1 cellular context compared by ENCODE assay signal in the genomic region with DNA sequence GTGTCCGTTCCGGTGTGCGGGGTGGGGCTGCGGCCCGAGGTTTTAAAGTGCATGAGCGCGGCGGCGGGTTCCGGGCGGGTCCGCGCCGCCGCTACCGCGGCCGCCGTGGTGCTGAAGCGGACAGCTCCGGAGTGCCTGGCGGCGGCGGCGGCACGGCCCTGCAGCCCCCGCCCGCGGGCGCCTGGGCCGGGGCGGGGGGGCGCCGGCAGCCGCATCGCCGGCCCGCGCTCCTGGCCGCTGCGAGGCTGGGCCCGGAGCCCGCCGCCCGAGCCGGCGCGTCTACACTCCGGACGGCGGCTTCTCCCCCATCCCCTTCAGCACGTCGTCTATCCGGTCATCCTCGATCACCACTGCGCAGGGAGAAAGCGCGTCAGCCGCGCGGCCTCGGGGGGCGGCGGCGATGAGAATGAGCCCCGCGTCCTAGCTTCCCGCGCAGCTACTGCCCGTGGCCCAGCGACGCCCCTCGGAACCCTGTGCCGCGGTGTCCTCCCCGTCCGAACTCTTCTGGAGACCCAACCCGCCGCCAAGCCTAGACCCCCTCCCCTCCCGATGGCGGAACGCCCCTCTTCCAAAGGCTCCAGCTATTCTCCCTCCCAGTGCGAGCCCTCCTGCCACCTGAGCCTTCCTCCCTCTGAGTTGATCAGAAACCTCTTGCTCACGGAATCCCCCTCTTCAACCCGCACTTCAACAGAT.
A peak's percentile ranks its signal among the peaks of the same experiment; 100 is the strongest.
TF ChIP-seq lines count a peak whose summit lies in the region.

No MANE protein-coding gene starts in this region.

TF ChIP-seq in HEK293, 187 proteins besides CTCF, POLR2A, EP300 and RAD21 (continued from another document):
- TF ChIP-seq, protein P1, sequence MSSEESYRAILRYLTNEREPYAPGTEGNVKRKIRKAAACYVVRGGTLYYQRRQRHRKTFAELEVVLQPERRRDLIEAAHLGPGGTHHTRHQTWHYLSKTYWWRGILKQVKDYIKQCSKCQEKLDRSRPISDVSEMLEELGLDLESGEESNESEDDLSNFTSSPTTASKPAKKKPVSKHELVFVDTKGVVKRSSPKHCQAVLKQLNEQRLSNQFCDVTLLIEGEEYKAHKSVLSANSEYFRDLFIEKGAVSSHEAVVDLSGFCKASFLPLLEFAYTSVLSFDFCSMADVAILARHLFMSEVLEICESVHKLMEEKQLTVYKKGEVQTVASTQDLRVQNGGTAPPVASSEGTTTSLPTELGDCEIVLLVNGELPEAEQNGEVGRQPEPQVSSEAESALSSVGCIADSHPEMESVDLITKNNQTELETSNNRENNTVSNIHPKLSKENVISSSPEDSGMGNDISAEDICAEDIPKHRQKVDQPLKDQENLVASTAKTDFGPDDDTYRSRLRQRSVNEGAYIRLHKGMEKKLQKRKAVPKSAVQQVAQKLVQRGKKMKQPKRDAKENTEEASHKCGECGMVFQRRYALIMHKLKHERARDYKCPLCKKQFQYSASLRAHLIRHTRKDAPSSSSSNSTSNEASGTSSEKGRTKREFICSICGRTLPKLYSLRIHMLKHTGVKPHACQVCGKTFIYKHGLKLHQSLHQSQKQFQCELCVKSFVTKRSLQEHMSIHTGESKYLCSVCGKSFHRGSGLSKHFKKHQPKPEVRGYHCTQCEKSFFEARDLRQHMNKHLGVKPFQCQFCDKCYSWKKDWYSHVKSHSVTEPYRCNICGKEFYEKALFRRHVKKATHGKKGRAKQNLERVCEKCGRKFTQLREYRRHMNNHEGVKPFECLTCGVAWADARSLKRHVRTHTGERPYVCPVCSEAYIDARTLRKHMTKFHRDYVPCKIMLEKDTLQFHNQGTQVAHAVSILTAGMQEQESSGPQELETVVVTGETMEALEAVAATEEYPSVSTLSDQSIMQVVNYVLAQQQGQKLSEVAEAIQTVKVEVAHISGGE (tag by site-specific recombination; conservative IDR thresholded peaks at IDR 0.05; ENCODE audit: low read depth), result no peak
- TF ChIP-seq ZNF792 (tag by site-specific recombination; IDR thresholded peaks at IDR 0.05) (no peak), ZNF626 (tag by site-specific recombination; IDR thresholded peaks at IDR 0.05) (no peak), ZBTB1 (tag by site-specific recombination; IDR thresholded peaks at IDR 0.05) (no peak), ZNF768 (tag by site-specific recombination; IDR thresholded peaks at IDR 0.05) (no peak), KLF16 (tag by site-specific recombination; IDR thresholded peaks at IDR 0.05) (no peak; the same call in 1 of the 2 replicates), GLIS1 (tag by site-specific recombination; IDR thresholded peaks at IDR 0.05) (peak; percentile 28; the same call in 1 of the 2 replicates), GLIS2 (tag by site-specific recombination; IDR thresholded peaks at IDR 0.05) (peak; percentile 83)
- TF ChIP-seq, protein P2, sequence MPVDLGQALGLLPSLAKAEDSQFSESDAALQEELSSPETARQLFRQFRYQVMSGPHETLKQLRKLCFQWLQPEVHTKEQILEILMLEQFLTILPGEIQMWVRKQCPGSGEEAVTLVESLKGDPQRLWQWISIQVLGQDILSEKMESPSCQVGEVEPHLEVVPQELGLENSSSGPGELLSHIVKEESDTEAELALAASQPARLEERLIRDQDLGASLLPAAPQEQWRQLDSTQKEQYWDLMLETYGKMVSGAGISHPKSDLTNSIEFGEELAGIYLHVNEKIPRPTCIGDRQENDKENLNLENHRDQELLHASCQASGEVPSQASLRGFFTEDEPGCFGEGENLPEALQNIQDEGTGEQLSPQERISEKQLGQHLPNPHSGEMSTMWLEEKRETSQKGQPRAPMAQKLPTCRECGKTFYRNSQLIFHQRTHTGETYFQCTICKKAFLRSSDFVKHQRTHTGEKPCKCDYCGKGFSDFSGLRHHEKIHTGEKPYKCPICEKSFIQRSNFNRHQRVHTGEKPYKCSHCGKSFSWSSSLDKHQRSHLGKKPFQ (tag by site-specific recombination; IDR thresholded peaks at IDR 0.05), result no peak
